Comparison of ENCODE assay signal across 8 cellular contexts in the genomic region with DNA sequence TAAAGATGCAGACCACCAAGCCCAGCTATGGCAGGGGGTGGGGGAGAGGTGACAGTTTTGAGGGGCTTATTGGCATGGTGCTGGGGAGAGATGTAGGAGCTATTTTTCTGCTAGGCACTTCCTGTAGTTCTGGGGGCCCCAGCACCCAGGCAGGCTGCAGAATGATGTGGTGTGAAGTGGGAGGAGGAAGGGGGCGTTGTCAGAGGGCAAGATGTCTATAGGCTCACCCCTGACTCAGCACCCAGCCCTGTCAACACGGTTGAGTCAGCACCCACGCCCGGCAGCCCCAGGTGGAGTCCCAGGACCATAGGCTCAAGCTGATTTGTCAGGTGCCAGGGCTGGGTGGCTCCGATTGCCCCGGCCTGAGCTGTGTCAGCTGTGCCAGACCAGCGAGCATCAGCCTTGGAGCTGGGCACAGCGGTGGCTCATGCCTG. TPM values are rescaled to one million over a fixed set of nuclear protein-coding genes. Genes with fewer than 3 reads are reported as not detected.
DNase-seq lines count a peak whose midpoint lies in the region; ATAC-seq and TF ChIP-seq lines count a peak whose summit lies in the region.

No MANE protein-coding gene starts in this region.

- TF ChIP-seq POLR2A in gastroesophageal sphincter (IDR thresholded peaks at IDR 0.05): peak; percentile 25 to 36

- H3K4me3 ChIP-seq in gastroesophageal sphincter: no peak overlapping the region

- TF ChIP-seq EP300 in gastroesophageal sphincter (IDR thresholded peaks at IDR 0.05): no peak

- 20 to 57% methylated on average over 1 of the region's 8 CpGs for WGBS in gastroesophageal sphincter (ENCODE audit: low coverage in 1 of 2), 2 donors

- H3K27ac ChIP-seq in gastroesophageal sphincter: peak overlapping the region in 3 of 4 donors; percentile 75 to 98 (median 94)

- peak; percentile 94 for DNase-seq in NK-92 treated with Interleukin-12 subunit alpha and Interleukin-12 subunit beta, amount 100 ng/mL, for 24 hours (lab: John Stamatoyannopoulos, UW)
- DNase-seq in activated T-helper 1 cell treated with Interleukin-2 at 50 U/mL for 16 hours (ENCODE audit: low read depth) (peak; percentile 91), GM19240 (ENCODE audit: insufficient read length, low spot score) (no peak), KG1 (lab: John Stamatoyannopoulos, UW) (no peak), UCSD-AML1 (lab: John Stamatoyannopoulos, UW; ENCODE audit: unreplicated experiment) (no peak)
- DNase-seq in stimulated activated CD4-positive, alpha-beta T cell treated with anti-CD3 and anti-CD28 coated beads, Interleukin-1b, Interleukin-23, amount 100 ng/mL, for 1 hour (ENCODE audit: low read depth in 2 of 2): peak; percentile 87

- no peaks in the 10 kb centered on the region for H3K27me3 ChIP-seq in gastroesophageal sphincter

- ATAC-seq in GM21360 (IDR thresholded peaks at IDR 0.05; ENCODE audit: unreplicated experiment): peak; percentile 50
- peak; percentile 26 for ATAC-seq in gastroesophageal sphincter

- no peaks in the 10 kb centered on the region for H3K9me3 ChIP-seq in gastroesophageal sphincter

- H3K4me1 ChIP-seq in gastroesophageal sphincter: peaks cover 0 to 57% (median 14%) of the 10 kb centered on the region in 3 donors

- peaks cover 0 to 22% of the 10 kb centered on the region in 2 donors for H3K36me3 ChIP-seq in gastroesophageal sphincter

- TF ChIP-seq CTCF in gastroesophageal sphincter (IDR thresholded peaks at IDR 0.05): no peak

RNA-seq across cellular contexts. Expression of a gene that starts 5.8 kb away (rescaled TPM):
- total RNA-seq in gastroesophageal sphincter: 10 to 100 TPM; 29.4 to 40.0 (median 34.9) TPM

Comparison
In these comparisons a context has a peak if more than half of its experiments do, and no peak if none do; other contexts are left out.
1. DNase-seq: peak in NK-92 treated with Interleukin-12 subunit alpha and Interleukin-12 subunit beta, amount 100 ng/mL, for 24 hours (single experiment), activated T-helper 1 cell treated with Interleukin-2 at 50 U/mL for 16 hours (single experiment) and stimulated activated CD4-positive, alpha-beta T cell treated with anti-CD3 and anti-CD28 coated beads, Interleukin-1b, Interleukin-23, amount 100 ng/mL, for 1 hour (2 of 2); none in GM19240 (single experiment), KG1 (single experiment) and UCSD-AML1 (single experiment).